ENCODE assay signal across 2 cellular contexts in genomic region chr9:14752871-14753270, GRCh38.
TF ChIP-seq lines count a peak whose summit lies in the region.

No MANE protein-coding gene starts in this region.

TF ChIP-seq in HepG2, 621 proteins besides CTCF, POLR2A, EP300 and RAD21:
- TF ChIP-seq AGO1 (IDR thresholded peaks at IDR 0.05; ENCODE audit: low read depth, low read length, poor library complexity, severe bottlenecking): no peak
- no peak for TF ChIP-seq TBX2 (CRISPR knock-in tag; IDR thresholded peaks at IDR 0.05; ENCODE audit: borderline replicate concordance)
- TF ChIP-seq FOXJ3 (CRISPR knock-in tag; IDR thresholded peaks at IDR 0.05; ENCODE audit: borderline replicate concordance): no peak
- TF ChIP-seq STAT5B (CRISPR knock-in tag; IDR thresholded peaks at IDR 0.05): no peak
- no peak for TF ChIP-seq ZNF766 (CRISPR knock-in tag; IDR thresholded peaks at IDR 0.05; ENCODE audit: borderline replicate concordance)
- TF ChIP-seq ZNF674 (CRISPR knock-in tag; IDR thresholded peaks at IDR 0.05; ENCODE audit: low read depth): no peak
- TF ChIP-seq EHMT2 (IDR thresholded peaks at IDR 0.05; ENCODE audit: borderline replicate concordance, low read depth, low read length): no peak
- no peak for TF ChIP-seq ZNF136 (CRISPR knock-in tag; IDR thresholded peaks at IDR 0.05; ENCODE audit: low read depth)
- no peak for TF ChIP-seq MXI1 (IDR thresholded peaks at IDR 0.05; ENCODE audit: borderline replicate concordance, low read depth, low read length)

TF ChIP-seq in endothelial cell of umbilical vein, 7 proteins besides CTCF, POLR2A, EP300 and RAD21:
- TF ChIP-seq MYC (IDR thresholded peaks at IDR 0.05; ENCODE audit: low read depth, low read length) (no peak), GATA2 (IDR thresholded peaks at IDR 0.05; ENCODE audit: insufficient read depth, insufficient read length, low read depth, low read length) (no peak), EZH2 (IDR thresholded peaks at IDR 0.05; ENCODE audit: borderline replicate concordance, low read depth, low read length, severe bottlenecking) (no peak), POLR2AphosphoS5 (IDR thresholded peaks at IDR 0.05; ENCODE audit: insufficient read depth, low read depth, low read length) (no peak), FOS (IDR thresholded peaks at IDR 0.05; ENCODE audit: borderline replicate concordance, insufficient read depth, low read length) (no peak), JUN (IDR thresholded peaks at IDR 0.05; ENCODE audit: borderline replicate concordance, insufficient read depth, insufficient read length, low read depth) (no peak)
- TF ChIP-seq, protein P1, sequence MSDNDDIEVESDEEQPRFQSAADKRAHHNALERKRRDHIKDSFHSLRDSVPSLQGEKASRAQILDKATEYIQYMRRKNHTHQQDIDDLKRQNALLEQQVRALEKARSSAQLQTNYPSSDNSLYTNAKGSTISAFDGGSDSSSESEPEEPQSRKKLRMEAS (IDR thresholded peaks at IDR 0.05; ENCODE audit: insufficient read depth, insufficient read length): no peak
